17 cellular contexts compared by ENCODE assay signal in the genomic region with DNA sequence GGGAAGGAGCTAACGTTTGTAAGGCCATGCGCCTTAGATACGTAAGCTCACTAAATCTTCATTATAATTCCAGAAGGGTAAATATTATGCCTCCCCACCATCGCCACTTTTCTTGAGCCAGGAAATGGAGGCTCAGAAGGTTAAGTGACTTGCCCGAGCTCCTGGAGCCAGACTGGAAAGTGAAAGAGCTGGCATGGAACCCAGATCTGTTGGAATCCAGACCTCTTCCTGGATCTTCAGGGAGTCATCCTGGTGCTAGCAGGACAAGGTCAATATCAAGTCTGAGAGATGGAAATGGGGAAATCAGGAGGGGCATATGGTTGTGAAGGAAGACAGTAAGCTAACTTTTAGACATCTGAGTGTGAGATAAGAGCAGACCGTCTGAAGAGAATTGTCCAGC. TPM values are rescaled to one million over a fixed set of nuclear protein-coding genes. Genes with fewer than 3 reads are reported as not detected.
DNase-seq lines count a peak whose midpoint lies in the region; ATAC-seq and TF ChIP-seq lines count a peak whose summit lies in the region.
"Had no signal": no experiment of that assay in that cellular context is flagged by ENCODE, and none has a peak within 500 bp of the region (broad histone marks: within the 10 kb centered on the region; RNA-seq: fewer than 3 reads in every experiment).

No MANE protein-coding gene starts in this region.

- DNase-seq in HFFc6 (no peak), amniotic epithelial cell (ENCODE audit: low read depth) (peak; percentile 29), glutamatergic neuron (no peak), sciatic nerve (ENCODE audit: low spot score) (no peak), iPS-NIHi11 (ENCODE audit: low spot score) (no peak)
- DNase-seq: C1 segment of cervical spinal cord; MV-4-11; NCI-H1417 treated with DMSO at 0.1 percent for 48 hours; NCI-H1930; NCI-H69; NK-92 treated with Interleukin-12 subunit alpha and Interleukin-12 subunit beta, amount 100 ng/mL, for 24 hours had no signal

- peak overlapping the region; percentile 2; the same call in 1 of the 2 replicates for H3K27ac Mint-ChIP-seq in HFFc6
- H3K27ac Mint-ChIP-seq in glutamatergic neuron (ENCODE audit: unreplicated experiment), result peak overlapping the region; percentile 80

- peak; percentile 56 for ATAC-seq in sciatic nerve
- ATAC-seq in GM21825 (IDR thresholded peaks at IDR 0.05; ENCODE audit: unreplicated experiment), result no peak
- no peak for ATAC-seq in HG02870 (IDR thresholded peaks at IDR 0.05; ENCODE audit: unreplicated experiment)
- no peak for ATAC-seq in HG02571 (IDR thresholded peaks at IDR 0.05; ENCODE audit: unreplicated experiment)
- ATAC-seq: A549 had no signal

- TF ChIP-seq CTCF in HFFc6 (IDR thresholded peaks at IDR 0.05) (no peak), glutamatergic neuron (IDR thresholded peaks at IDR 0.05; ENCODE audit: partially characterized antibody, unreplicated experiment) (no peak)

- H3K9me3 Mint-ChIP-seq in HFFc6, result no peaks in the 10 kb centered on the region
- peaks cover 4% of the 10 kb centered on the region for H3K9me3 Mint-ChIP-seq in glutamatergic neuron (ENCODE audit: unreplicated experiment)

- H3K4me3 Mint-ChIP-seq in HFFc6, result peak overlapping the region; percentile 18; the same call in 1 of the 2 replicates
- peak overlapping the region; percentile 71 for H3K4me3 Mint-ChIP-seq in glutamatergic neuron (ENCODE audit: unreplicated experiment)

- H3K4me1 Mint-ChIP-seq in HFFc6 (ENCODE audit: low read depth) (peaks cover 75% of the 10 kb centered on the region), glutamatergic neuron (ENCODE audit: low read depth, unreplicated experiment) (peaks cover 43% of the 10 kb centered on the region)

- intact Hi-C loops in sciatic nerve (cut with DNase I), result no loop called here

- H3K36me3 Mint-ChIP-seq in HFFc6 (ENCODE audit: low read depth) (peaks cover 48% of the 10 kb centered on the region), glutamatergic neuron (ENCODE audit: unreplicated experiment) (no peaks in the 10 kb centered on the region)

- H3K27me3 Mint-ChIP-seq in HFFc6 (ENCODE audit: insufficient read depth), result no peaks in the 10 kb centered on the region; the same call in 1 of the 2 replicates
- H3K27me3 Mint-ChIP-seq in glutamatergic neuron (ENCODE audit: unreplicated experiment), result peaks cover 3% of the 10 kb centered on the region

RNA-seq across cellular contexts. Expression of a gene that starts 6.1 kb away (rescaled TPM):
- total RNA-seq in HFFc6 (2021; fragmentation: NEBNext Ultra II Directional; extraction: Animal tissue kit (Norgen Biotek cat#: 25700)), result 100 to 1,000 TPM in 4 of 6 experiments, 10 to 100 TPM in 2; 78.0 to 131 (median 114) TPM
- total RNA-seq in glutamatergic neuron (ENCODE audit: unreplicated experiment) (25.4 TPM), sciatic nerve (18.5 TPM)
- total RNA-seq: Daoy, OCI-LY7 had no signal
